ENCODE assay signal across 7 cellular contexts in the genomic region with DNA sequence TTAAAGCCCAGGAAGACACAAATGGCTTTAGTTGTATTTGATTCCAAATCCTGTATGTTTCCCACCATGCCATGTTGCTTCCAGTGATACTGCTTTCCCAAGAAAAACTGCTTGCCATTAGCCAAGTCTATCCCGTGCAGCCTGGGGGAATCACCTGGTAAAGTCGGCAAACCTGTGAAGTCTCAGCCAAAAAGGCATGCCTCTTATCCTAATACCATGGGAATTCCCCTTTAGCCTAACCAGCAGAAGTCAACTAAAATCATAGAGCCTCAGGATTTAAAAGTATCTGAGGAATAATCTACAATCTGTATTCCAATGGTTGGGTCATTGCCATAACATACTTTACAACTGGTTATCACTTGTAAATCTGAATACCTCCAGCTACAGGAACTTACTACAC.
"Had no signal": no experiment of that assay in that cellular context is flagged by ENCODE, and none has a peak within 500 bp of the region (broad histone marks: within the 10 kb centered on the region; RNA-seq: fewer than 3 reads in every experiment).

No MANE protein-coding gene starts in this region.

- H3K36me3 Mint-ChIP-seq: IgD-negative memory B cell had no signal

- H3K27me3 Mint-ChIP-seq: IgD-negative memory B cell had no signal

- H3K9ac ChIP-seq: KMS-11 had no signal

- H3K4me3 Mint-ChIP-seq: IgD-negative memory B cell had no signal

- H3K4me2 ChIP-seq: KMS-11 had no signal

- H3K27ac ChIP-seq: HL-60, KMS-11 had no signal

- DNase-seq: IMR-90, KBM-7, KG1 had no signal

- H3K27ac Mint-ChIP-seq: IgD-negative memory B cell had no signal

- H3K4me3 ChIP-seq: K562 had no signal

- H3K4me1 Mint-ChIP-seq: IgD-negative memory B cell had no signal
